Comparison of ENCODE assay signal across 9 cellular contexts in genomic region chr2:207156451-207157161, GRCh38. TPM values are rescaled to one million over a fixed set of nuclear protein-coding genes. Genes with fewer than 3 reads are reported as not detected.
DNase-seq lines count a peak whose midpoint lies in the region; ATAC-seq and TF ChIP-seq lines count a peak whose summit lies in the region.
"Had no signal": no experiment of that assay in that cellular context is flagged by ENCODE, and none has a peak within 500 bp of the region (broad histone marks: within the 10 kb centered on the region; RNA-seq: fewer than 3 reads in every experiment).

No MANE protein-coding gene starts in this region.

- H3K4me1 ChIP-seq in A673 (ENCODE audit: insufficient read depth, low read length, poor library complexity, severe bottlenecking) (peaks cover 22% of the 10 kb centered on the region), mucosa of descending colon (ENCODE audit: low read depth) (peaks cover 3% of the 10 kb centered on the region)

- ATAC-seq in HG02885 (IDR thresholded peaks at IDR 0.05; ENCODE audit: poor library complexity, unreplicated experiment) (peak; percentile 77), mucosa of descending colon (no peak)
- ATAC-seq in activated naive CD8-positive, alpha-beta T cell treated with anti-CD3 and anti-CD28 coated beads, Interleukin-2, amount 10 ng/mL, durations not matched to agents 7 days and 5 days (ENCODE audit: low read depth), result peak; percentile 16
- ATAC-seq in stimulated activated memory B cell treated with anti-CD40 and anti-IgM and Interleukin-4, amounts not matched to agents 10 μg/mL and 1 μg/mL and 100 μg/mL, for 72 hours, result peak; percentile 68

- no peaks in the 10 kb centered on the region for H3K9me3 ChIP-seq in A673 (ENCODE audit: low read depth, low read length, poor library complexity, severe bottlenecking)
- no peaks in the 10 kb centered on the region for H3K9me3 ChIP-seq in mucosa of descending colon

- intact Hi-C loops in A673 (cut with micrococcal nuclease; ENCODE audit: unreplicated experiment) (no loop called here), mucosa of descending colon (cut with DNase I, micrococcal nuclease) (no loop called here)

- H3K4me1 Mint-ChIP-seq in activated CD4-positive, alpha-beta T cell treated with anti-CD3 and anti-CD28 coated beads, Interleukin-2, amount 10 ng/mL, durations not matched to agents 7 days and 5 days, result peaks cover 86% of the 10 kb centered on the region
- H3K4me1 Mint-ChIP-seq in activated naive CD8-positive, alpha-beta T cell treated with anti-CD3 and anti-CD28 coated beads, Interleukin-2, amount 10 ng/mL, durations not matched to agents 7 days and 5 days, result peaks cover 46% of the 10 kb centered on the region
- H3K4me1 Mint-ChIP-seq in stimulated activated memory B cell treated with anti-CD40 and anti-IgM and Interleukin-4, amounts not matched to agents 10 μg/mL and 1 μg/mL and 100 μg/mL, for 72 hours, result peaks cover 87% of the 10 kb centered on the region

- H3K4me3 ChIP-seq in A673 (ENCODE audit: low read depth, low read length, poor library complexity, severe bottlenecking) (no peak overlapping the region), mucosa of descending colon (no peak overlapping the region)
- H3K4me3 ChIP-seq: lung had no signal

- CTCF ChIA-PET in activated CD4-positive, alpha-beta T cell treated with anti-CD3 and anti-CD28 coated beads, Interleukin-2, amount 10 ng/mL, durations not matched to agents 7 days and 5 days (lab: Charles Lee), result interaction anchor here (0.6 to 1.5 kb wide), 5 partner anchors 8 to 267 kb away, joined by 3 to 4 read pairs (median 4); no protein-coding TSS in a partner anchor
- CTCF ChIA-PET in A673 (lab: Charles Lee), result no interaction called here

- no peak overlapping the region for H3K27ac ChIP-seq in A673 (ENCODE audit: low read depth, low read length, poor library complexity, severe bottlenecking)

- H3K4me3 Mint-ChIP-seq in activated CD4-positive, alpha-beta T cell treated with anti-CD3 and anti-CD28 coated beads, Interleukin-2, amount 10 ng/mL, durations not matched to agents 7 days and 5 days, result peak overlapping the region; percentile 38
- peak overlapping the region; percentile 51 for H3K4me3 Mint-ChIP-seq in activated naive CD8-positive, alpha-beta T cell treated with anti-CD3 and anti-CD28 coated beads, Interleukin-2, amount 10 ng/mL, durations not matched to agents 7 days and 5 days
- H3K4me3 Mint-ChIP-seq in stimulated activated memory B cell treated with anti-CD40 and anti-IgM and Interleukin-4, amounts not matched to agents 10 μg/mL and 1 μg/mL and 100 μg/mL, for 72 hours, result no peak overlapping the region

- H3K36me3 Mint-ChIP-seq in activated CD4-positive, alpha-beta T cell treated with anti-CD3 and anti-CD28 coated beads, Interleukin-2, amount 10 ng/mL, durations not matched to agents 7 days and 5 days (ENCODE audit: low read depth), result peaks cover 77% of the 10 kb centered on the region
- peaks cover 26% of the 10 kb centered on the region for H3K36me3 Mint-ChIP-seq in activated naive CD8-positive, alpha-beta T cell treated with anti-CD3 and anti-CD28 coated beads, Interleukin-2, amount 10 ng/mL, durations not matched to agents 7 days and 5 days
- H3K36me3 Mint-ChIP-seq in stimulated activated memory B cell treated with anti-CD40 and anti-IgM and Interleukin-4, amounts not matched to agents 10 μg/mL and 1 μg/mL and 100 μg/mL, for 72 hours, result peaks cover 22% of the 10 kb centered on the region

- no peak for DNase-seq in activated CD4-positive, alpha-beta T cell treated with anti-CD3 and anti-CD28 coated beads, Interleukin-2, amount 10 ng/mL, durations not matched to agents 7 days and 5 days
- no peak for DNase-seq in activated CD4-positive, alpha-beta T cell treated with anti-CD3 and anti-CD28 coated beads, Interleukin-2, amount 50 U/mL, for 4 hours
- no peak for DNase-seq in activated naive CD8-positive, alpha-beta T cell treated with anti-CD3 and anti-CD28 coated beads, Interleukin-2, amount 10 ng/mL, durations not matched to agents 7 days and 5 days
- DNase-seq in stimulated activated naive CD4-positive, alpha-beta T cell (lab: John Stamatoyannopoulos, UW), result no peak
- no peak for DNase-seq in A673 (ENCODE audit: low spot score)
- DNase-seq in mucosa of descending colon, result no peak

- H3K27me3 Mint-ChIP-seq in activated CD4-positive, alpha-beta T cell treated with anti-CD3 and anti-CD28 coated beads, Interleukin-2, amount 10 ng/mL, durations not matched to agents 7 days and 5 days, result no peaks in the 10 kb centered on the region
- no peaks in the 10 kb centered on the region for H3K27me3 Mint-ChIP-seq in activated naive CD8-positive, alpha-beta T cell treated with anti-CD3 and anti-CD28 coated beads, Interleukin-2, amount 10 ng/mL, durations not matched to agents 7 days and 5 days
- no peaks in the 10 kb centered on the region for H3K27me3 Mint-ChIP-seq in stimulated activated memory B cell treated with anti-CD40 and anti-IgM and Interleukin-4, amounts not matched to agents 10 μg/mL and 1 μg/mL and 100 μg/mL, for 72 hours

- H3K27me3 ChIP-seq in A673 (replicated peaks; ENCODE audit: insufficient read depth, low read depth, low read length, poor library complexity), result no peaks in the 10 kb centered on the region

- H3K9me3 Mint-ChIP-seq in activated CD4-positive, alpha-beta T cell treated with anti-CD3 and anti-CD28 coated beads, Interleukin-2, amount 10 ng/mL, durations not matched to agents 7 days and 5 days, result no peaks in the 10 kb centered on the region
- H3K9me3 Mint-ChIP-seq in activated naive CD8-positive, alpha-beta T cell treated with anti-CD3 and anti-CD28 coated beads, Interleukin-2, amount 10 ng/mL, durations not matched to agents 7 days and 5 days, result no peaks in the 10 kb centered on the region
- H3K9me3 Mint-ChIP-seq in stimulated activated memory B cell treated with anti-CD40 and anti-IgM and Interleukin-4, amounts not matched to agents 10 μg/mL and 1 μg/mL and 100 μg/mL, for 72 hours, result no peaks in the 10 kb centered on the region

- H3K27ac Mint-ChIP-seq in activated CD4-positive, alpha-beta T cell treated with anti-CD3 and anti-CD28 coated beads, Interleukin-2, amount 10 ng/mL, durations not matched to agents 7 days and 5 days, result peak overlapping the region; percentile 83
- no peak overlapping the region for H3K27ac Mint-ChIP-seq in activated naive CD8-positive, alpha-beta T cell treated with anti-CD3 and anti-CD28 coated beads, Interleukin-2, amount 10 ng/mL, durations not matched to agents 7 days and 5 days
- H3K27ac Mint-ChIP-seq in stimulated activated memory B cell treated with anti-CD40 and anti-IgM and Interleukin-4, amounts not matched to agents 10 μg/mL and 1 μg/mL and 100 μg/mL, for 72 hours, result no peak overlapping the region

- no peaks in the 10 kb centered on the region for H3K36me3 ChIP-seq in A673 (ENCODE audit: insufficient read depth, low read length, poor library complexity, severe bottlenecking)
- no peaks in the 10 kb centered on the region for H3K36me3 ChIP-seq in mucosa of descending colon (ENCODE audit: low read depth)

- TF ChIP-seq CTCF in A673 (conservative IDR thresholded peaks at IDR 0.05; ENCODE audit: low read depth, low read length) (no peak), mucosa of descending colon (IDR thresholded peaks at IDR 0.05) (no peak)

- POLR2A ChIA-PET in activated CD4-positive, alpha-beta T cell treated with anti-CD3 and anti-CD28 coated beads, Interleukin-2, amount 10 ng/mL, durations not matched to agents 7 days and 5 days (lab: Charles Lee), result interaction anchor here (0.5 kb wide), 1 partner anchor 261 kb away, joined by 3 read pairs; no protein-coding TSS in a partner anchor
- POLR2A ChIA-PET in activated naive CD8-positive, alpha-beta T cell treated with anti-CD3 and anti-CD28 coated beads, Interleukin-2, amount 10 ng/mL, durations not matched to agents 7 days and 5 days (lab: Charles Lee), result interaction anchor here (0.6 to 4.8 kb wide), 5 partner anchors 9 to 360 kb away, joined by 3 to 44 read pairs (median 4); partner anchors contain the start of gene KLF7
- POLR2A ChIA-PET in A673 (lab: Charles Lee; ENCODE audit: low non-redundant PET), result no interaction called here

- no TSS peak for BruUV-seq in A673 (replicated peaks; lab: Mats Ljungman, UMichigan)

RNA-seq across cellular contexts. Expression of gene KLF7, which starts 9.1 kb away (rescaled TPM):
- total RNA-seq in activated CD4-positive, alpha-beta T cell treated with anti-CD3 and anti-CD28 coated beads, Interleukin-2, amount 10 ng/mL, durations not matched to agents 7 days and 5 days, result 10 to 100 TPM; 35.3 to 38.2 TPM
- 10 to 100 TPM; 17.9 to 22.9 TPM for total RNA-seq in activated naive CD8-positive, alpha-beta T cell treated with anti-CD3 and anti-CD28 coated beads, Interleukin-2, amount 10 ng/mL, durations not matched to agents 7 days and 5 days
- total RNA-seq in A673 (2021) (15.3 and 16.4 TPM in 2 replicates), mucosa of descending colon (10 to 100 TPM in 2 of 3 donors, 1 to 10 TPM in 1; 6.7 to 32.7 (median 12.9) TPM)
